Comparison of ENCODE assay signal across 1 cellular context in the genomic region with DNA sequence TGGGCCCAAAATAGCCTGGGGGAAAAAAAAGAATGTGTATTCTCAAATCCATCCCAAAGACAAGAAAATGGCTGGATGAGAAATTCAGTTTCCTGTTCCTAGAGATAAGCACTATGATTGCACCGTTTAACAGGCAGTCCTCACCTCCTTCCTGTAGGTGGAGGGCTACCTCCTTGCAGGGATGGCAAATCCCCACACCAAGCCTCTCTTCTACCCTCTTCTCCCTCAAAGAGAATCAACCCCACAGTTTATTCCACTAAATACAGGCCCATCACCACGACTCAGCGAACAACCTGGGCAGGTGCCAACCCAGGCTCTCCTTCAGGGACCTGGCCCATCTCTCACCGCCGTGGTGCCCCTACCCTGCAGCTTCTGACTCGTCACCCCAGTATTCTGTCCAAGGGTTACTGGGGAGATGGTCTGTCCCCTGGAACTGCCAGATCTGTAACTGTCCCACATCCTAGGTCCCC.
A peak's percentile ranks its signal among the peaks of the same experiment; 100 is the strongest.
TF ChIP-seq lines count a peak whose summit lies in the region.

No MANE protein-coding gene starts in this region.

TF ChIP-seq in WTC11, 78 proteins besides CTCF, POLR2A, EP300 and RAD21 (continued from another document):
- TF ChIP-seq, protein P1, sequence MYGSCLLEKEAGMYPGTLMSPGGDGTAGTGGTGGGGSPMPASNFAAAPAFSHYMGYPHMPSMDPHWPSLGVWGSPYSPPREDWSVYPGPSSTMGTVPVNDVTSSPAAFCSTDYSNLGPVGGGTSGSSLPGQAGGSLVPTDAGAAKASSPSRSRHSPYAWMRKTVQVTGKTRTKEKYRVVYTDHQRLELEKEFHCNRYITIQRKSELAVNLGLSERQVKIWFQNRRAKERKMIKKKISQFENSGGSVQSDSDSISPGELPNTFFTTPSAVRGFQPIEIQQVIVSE (CRISPR knock-in tag; IDR thresholded peaks at IDR 0.05; ENCODE audit: borderline replicate concordance): no peak
- TF ChIP-seq NFYB (CRISPR knock-in tag; conservative IDR thresholded peaks at IDR 0.05; ENCODE audit: low read depth) (no peak), GTF2I (CRISPR knock-in tag; conservative IDR thresholded peaks at IDR 0.05) (no peak), NFE2L1 (CRISPR knock-in tag; IDR thresholded peaks at IDR 0.05) (no peak), ZNF532 (CRISPR knock-in tag; IDR thresholded peaks at IDR 0.05; ENCODE audit: borderline replicate concordance) (no peak), NR1H2 (CRISPR knock-in tag; IDR thresholded peaks at IDR 0.05) (no peak), SOX15 (CRISPR knock-in tag; IDR thresholded peaks at IDR 0.05) (no peak), TEAD4 (CRISPR knock-in tag; IDR thresholded peaks at IDR 0.05) (no peak), ZNF416 (CRISPR knock-in tag; IDR thresholded peaks at IDR 0.05) (peak; percentile 64; the same call in 1 of the 2 replicates), CBFB (CRISPR knock-in tag; IDR thresholded peaks at IDR 0.05; ENCODE audit: low read depth) (no peak)
- TF ChIP-seq, protein P2, sequence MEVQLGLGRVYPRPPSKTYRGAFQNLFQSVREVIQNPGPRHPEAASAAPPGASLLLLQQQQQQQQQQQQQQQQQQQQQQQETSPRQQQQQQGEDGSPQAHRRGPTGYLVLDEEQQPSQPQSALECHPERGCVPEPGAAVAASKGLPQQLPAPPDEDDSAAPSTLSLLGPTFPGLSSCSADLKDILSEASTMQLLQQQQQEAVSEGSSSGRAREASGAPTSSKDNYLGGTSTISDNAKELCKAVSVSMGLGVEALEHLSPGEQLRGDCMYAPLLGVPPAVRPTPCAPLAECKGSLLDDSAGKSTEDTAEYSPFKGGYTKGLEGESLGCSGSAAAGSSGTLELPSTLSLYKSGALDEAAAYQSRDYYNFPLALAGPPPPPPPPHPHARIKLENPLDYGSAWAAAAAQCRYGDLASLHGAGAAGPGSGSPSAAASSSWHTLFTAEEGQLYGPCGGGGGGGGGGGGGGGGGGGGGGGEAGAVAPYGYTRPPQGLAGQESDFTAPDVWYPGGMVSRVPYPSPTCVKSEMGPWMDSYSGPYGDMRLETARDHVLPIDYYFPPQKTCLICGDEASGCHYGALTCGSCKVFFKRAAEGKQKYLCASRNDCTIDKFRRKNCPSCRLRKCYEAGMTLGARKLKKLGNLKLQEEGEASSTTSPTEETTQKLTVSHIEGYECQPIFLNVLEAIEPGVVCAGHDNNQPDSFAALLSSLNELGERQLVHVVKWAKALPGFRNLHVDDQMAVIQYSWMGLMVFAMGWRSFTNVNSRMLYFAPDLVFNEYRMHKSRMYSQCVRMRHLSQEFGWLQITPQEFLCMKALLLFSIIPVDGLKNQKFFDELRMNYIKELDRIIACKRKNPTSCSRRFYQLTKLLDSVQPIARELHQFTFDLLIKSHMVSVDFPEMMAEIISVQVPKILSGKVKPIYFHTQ (CRISPR knock-in tag; IDR thresholded peaks at IDR 0.05): peak; percentile 35; the same call in 1 of the 2 replicates
- TF ChIP-seq, protein P3, sequence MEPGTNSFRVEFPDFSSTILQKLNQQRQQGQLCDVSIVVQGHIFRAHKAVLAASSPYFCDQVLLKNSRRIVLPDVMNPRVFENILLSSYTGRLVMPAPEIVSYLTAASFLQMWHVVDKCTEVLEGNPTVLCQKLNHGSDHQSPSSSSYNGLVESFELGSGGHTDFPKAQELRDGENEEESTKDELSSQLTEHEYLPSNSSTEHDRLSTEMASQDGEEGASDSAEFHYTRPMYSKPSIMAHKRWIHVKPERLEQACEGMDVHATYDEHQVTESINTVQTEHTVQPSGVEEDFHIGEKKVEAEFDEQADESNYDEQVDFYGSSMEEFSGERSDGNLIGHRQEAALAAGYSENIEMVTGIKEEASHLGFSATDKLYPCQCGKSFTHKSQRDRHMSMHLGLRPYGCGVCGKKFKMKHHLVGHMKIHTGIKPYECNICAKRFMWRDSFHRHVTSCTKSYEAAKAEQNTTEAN (CRISPR knock-in tag; IDR thresholded peaks at IDR 0.05): no peak
